Comparison of ENCODE assay signal across 8 cellular contexts in genomic region chr13:100673831-100674362, GRCh38. TPM values are rescaled to one million over a fixed set of nuclear protein-coding genes. Genes with fewer than 3 reads are reported as not detected.
DNase-seq lines count a peak whose midpoint lies in the region; ATAC-seq and TF ChIP-seq lines count a peak whose summit lies in the region.

No MANE protein-coding gene starts in this region.

- H3K36me3 Mint-ChIP-seq in endothelial cell (ENCODE audit: low read depth, unreplicated experiment) (peaks cover 21% of the 10 kb centered on the region), mesothelial cell of epicardium (peaks cover 4% of the 10 kb centered on the region)

- DNase-seq in AG04449 (ENCODE audit: low read depth, low spot score), result peak; percentile 28
- DNase-seq in NCI-H2171 treated with DMSO at 0.1 percent for 48 hours (lab: John Stamatoyannopoulos, UW), result peak; percentile 65
- DNase-seq in activated CD8-positive, alpha-beta memory T cell treated with anti-CD3 and anti-CD28 coated beads for 24 hours, result peak; percentile 77
- no peak for DNase-seq in endothelial cell (ENCODE audit: low spot score)
- peak in 1 of 2 experiments; percentile 48 for DNase-seq in mesothelial cell of epicardium (ENCODE audit: low spot score in 2 of 2, unreplicated experiment in 2 of 2)
- peak; percentile 9 to 27 for DNase-seq in stimulated activated CD8-positive, alpha-beta memory T cell treated with anti-CD3 and anti-CD28 coated beads, Interleukin-4, amount 100 ng/mL, for 4 hours (ENCODE audit: low read depth in 2 of 2, low spot score in 1 of 2)

- POLR2A ChIA-PET in AG04449 (lab: Yijun Ruan, JAX), result interaction anchor here (1.1 kb wide), 1 partner anchor 49 kb away, joined by 3 read pairs; no protein-coding TSS in a partner anchor

- no peak for TF ChIP-seq CTCF in AG04449 (IDR thresholded peaks at IDR 0.05; ENCODE audit: insufficient read depth, low read length, missing control alignments)
- no peak for TF ChIP-seq CTCF in endothelial cell (IDR thresholded peaks at IDR 0.05; ENCODE audit: unreplicated experiment)
- no peak for TF ChIP-seq CTCF in mesothelial cell of epicardium (IDR thresholded peaks at IDR 0.05; ENCODE audit: unreplicated experiment)

- H3K27me3 Mint-ChIP-seq in endothelial cell (ENCODE audit: unreplicated experiment) (peaks cover 24% of the 10 kb centered on the region), mesothelial cell of epicardium (ENCODE audit: low read depth) (peaks cover 20% of the 10 kb centered on the region)

- H3K9me3 Mint-ChIP-seq in endothelial cell (ENCODE audit: unreplicated experiment) (no peaks in the 10 kb centered on the region), mesothelial cell of epicardium (no peaks in the 10 kb centered on the region)

- peak; percentile 22 for ATAC-seq in GM18520 (IDR thresholded peaks at IDR 0.05; ENCODE audit: unreplicated experiment)
- peak; percentile 12 for ATAC-seq in HG03025 (IDR thresholded peaks at IDR 0.05; ENCODE audit: low FRiP score, unreplicated experiment)

- peaks cover 33% of the 10 kb centered on the region for H3K4me1 Mint-ChIP-seq in endothelial cell (ENCODE audit: unreplicated experiment)
- H3K4me1 Mint-ChIP-seq in mesothelial cell of epicardium, result peaks cover 20% of the 10 kb centered on the region

- peak overlapping the region; percentile 99 for H3K4me3 Mint-ChIP-seq in endothelial cell (ENCODE audit: unreplicated experiment)
- H3K4me3 Mint-ChIP-seq in mesothelial cell of epicardium, result peak overlapping the region; percentile 88

- CTCF ChIA-PET in AG04449 (lab: Yijun Ruan, JAX), result interaction anchor here (0.9 to 1.8 kb wide), 7 partner anchors 9 to 454 kb away, joined by 3 to 17 read pairs (median 4); no protein-coding TSS in a partner anchor

- peak overlapping the region; percentile 81 for H3K4me3 ChIP-seq in AG04449 (ENCODE audit: low read depth, low read length)

- H3K27ac Mint-ChIP-seq in endothelial cell (ENCODE audit: unreplicated experiment) (peak overlapping the region; percentile 91), mesothelial cell of epicardium (peak overlapping the region; percentile 90)

RNA-seq across cellular contexts. Expression of gene TMTC4, which starts 0.7 kb away (rescaled TPM):
- 40.1 TPM for total RNA-seq in endothelial cell (ENCODE audit: unreplicated experiment)
- 37.5 to 40.9 TPM (median 39.3 TPM) in 3 replicates for total RNA-seq in mesothelial cell of epicardium
